In genomic region chr1:27138927-27139326, GRCh38 we compare ENCODE assay signal across 18 cellular contexts. TPM values are rescaled to one million over a fixed set of nuclear protein-coding genes. Genes with fewer than 3 reads are reported as not detected.
DNase-seq lines count a peak whose midpoint lies in the region; ATAC-seq, FAIRE-seq and TF ChIP-seq lines count a peak whose summit lies in the region.
"Had no signal": no experiment of that assay in that cellular context is flagged by ENCODE, and none has a peak within 500 bp of the region (broad histone marks: within the 10 kb centered on the region; RNA-seq: fewer than 3 reads in every experiment).

No MANE protein-coding gene starts in this region.

- peak overlapping the region; percentile 47 for H3K27ac Mint-ChIP-seq in activated T-cell treated with anti-CD3 and anti-CD28 coated beads, Interleukin-2, amount 50 U/mL, for 24 hours
- H3K27ac Mint-ChIP-seq in WTC11 (peak overlapping the region; percentile 80; the same call in 1 of the 2 replicates), immature natural killer cell (peak overlapping the region; percentile 85 to 100 (median 98))
- peak overlapping the region; percentile 99 for H3K27ac Mint-ChIP-seq in stimulated activated effector memory CD8-positive, alpha-beta T cell treated with anti-CD3 and anti-CD28 coated beads, Interleukin-12 subunit alpha, Interleukin-12 subunit beta, amount 100 ng/mL, for 72 hours

- no peak overlapping the region for H3K27ac ChIP-seq in substantia nigra (ENCODE audit: low read depth, low read length, poor library complexity, severe bottlenecking)
- H3K27ac ChIP-seq: pancreas had no signal

- no peak for DNase-seq in activated T-cell treated with anti-CD3 and anti-CD28 coated beads, Interleukin-2, amount 50 U/mL, for 24 hours
- DNase-seq in activated T-cell treated with anti-CD3 and anti-CD28 coated beads, Interleukin-2, amount 50 U/mL, for 48 hours: no peak
- no peak for DNase-seq in WTC11 (ENCODE audit: low spot score)
- no peak for DNase-seq in immature natural killer cell
- no peak for DNase-seq in stimulated activated effector memory CD8-positive, alpha-beta T cell treated with anti-CD3 and anti-CD28 coated beads, Interleukin-12 subunit alpha, Interleukin-12 subunit beta, amount 100 ng/mL, for 72 hours (ENCODE audit: low spot score in 2 of 2)
- DNase-seq in GM13976 (ENCODE audit: low spot score): no peak
- DNase-seq in GM19239 (ENCODE audit: insufficient read length, low spot score): no peak
- DNase-seq in substantia nigra (lab: John Stamatoyannopoulos, UW): no peak
- DNase-seq: ACHN; activated T-cell treated with anti-CD3 and anti-CD28 coated beads, Interleukin-2, amount 50 U/mL, for 72 hours; aorta; Caco-2; mesendoderm; MV-4-11; NCI-H748 treated with DMSO at 0.1 percent for 48 hours; pancreas had no signal

- CTCF ChIA-PET in WTC11 (lab: Charles Lee): interaction anchor here (1.4 to 2.6 kb wide), 3 partner anchors 23 to 94 kb away, joined by 3 to 10 read pairs (median 4); no protein-coding TSS in a partner anchor

- peaks cover 75% of the 10 kb centered on the region for H3K4me1 Mint-ChIP-seq in activated T-cell treated with anti-CD3 and anti-CD28 coated beads, Interleukin-2, amount 50 U/mL, for 24 hours (ENCODE audit: low read depth)
- H3K4me1 Mint-ChIP-seq in WTC11: peaks cover 53% of the 10 kb centered on the region
- peaks cover 43 to 46% of the 10 kb centered on the region in 2 donors for H3K4me1 Mint-ChIP-seq in immature natural killer cell
- H3K4me1 Mint-ChIP-seq in stimulated activated effector memory CD8-positive, alpha-beta T cell treated with anti-CD3 and anti-CD28 coated beads, Interleukin-12 subunit alpha, Interleukin-12 subunit beta, amount 100 ng/mL, for 72 hours: peaks cover 60% of the 10 kb centered on the region

- no peak for FAIRE-seq in GM19239 (lab: Jason Lieb, UNC)
- FAIRE-seq: G401.6, GM12892, pancreas had no signal

- ATAC-seq in WTC11: no peak
- no peak for ATAC-seq in stimulated activated effector memory CD8-positive, alpha-beta T cell treated with anti-CD3 and anti-CD28 coated beads, Interleukin-12 subunit alpha, Interleukin-12 subunit beta, amount 100 ng/mL, for 72 hours
- ATAC-seq: activated T-cell treated with anti-CD3 and anti-CD28 coated beads, Interleukin-2, amount 50 U/mL, for 72 hours; pancreas had no signal

- in situ Hi-C loops in GM13976 (cut with MboI; ENCODE audit: low sequenced_read_pairs, unreplicated experiment): no loop called here

- H3K9me3 Mint-ChIP-seq in activated T-cell treated with anti-CD3 and anti-CD28 coated beads, Interleukin-2, amount 50 U/mL, for 24 hours: no peaks in the 10 kb centered on the region
- no peaks in the 10 kb centered on the region for H3K9me3 Mint-ChIP-seq in WTC11
- H3K9me3 Mint-ChIP-seq in immature natural killer cell: peaks cover 0 to 1% (median 0%) of the 10 kb centered on the region in 6 donors
- H3K9me3 Mint-ChIP-seq in stimulated activated effector memory CD8-positive, alpha-beta T cell treated with anti-CD3 and anti-CD28 coated beads, Interleukin-12 subunit alpha, Interleukin-12 subunit beta, amount 100 ng/mL, for 72 hours: no peaks in the 10 kb centered on the region
- H3K9me3 Mint-ChIP-seq: activated T-cell treated with anti-CD3 and anti-CD28 coated beads, Interleukin-2, amount 50 U/mL, for 72 hours had no signal

- H3K36me3 Mint-ChIP-seq in activated T-cell treated with anti-CD3 and anti-CD28 coated beads, Interleukin-2, amount 50 U/mL, for 24 hours (ENCODE audit: low read depth): peaks cover 25% of the 10 kb centered on the region
- H3K36me3 Mint-ChIP-seq in WTC11: no peaks in the 10 kb centered on the region
- H3K36me3 Mint-ChIP-seq in immature natural killer cell: no peaks in the 10 kb centered on the region
- H3K36me3 Mint-ChIP-seq in stimulated activated effector memory CD8-positive, alpha-beta T cell treated with anti-CD3 and anti-CD28 coated beads, Interleukin-12 subunit alpha, Interleukin-12 subunit beta, amount 100 ng/mL, for 72 hours: peaks cover 10% of the 10 kb centered on the region

- H3K4me3 Mint-ChIP-seq in activated T-cell treated with anti-CD3 and anti-CD28 coated beads, Interleukin-2, amount 50 U/mL, for 24 hours: no peak overlapping the region
- H3K4me3 Mint-ChIP-seq in WTC11 (no peak overlapping the region), immature natural killer cell (no peak overlapping the region)
- H3K4me3 Mint-ChIP-seq in stimulated activated effector memory CD8-positive, alpha-beta T cell treated with anti-CD3 and anti-CD28 coated beads, Interleukin-12 subunit alpha, Interleukin-12 subunit beta, amount 100 ng/mL, for 72 hours: no peak overlapping the region
- H3K4me3 Mint-ChIP-seq: activated T-cell treated with anti-CD3 and anti-CD28 coated beads, Interleukin-2, amount 50 U/mL, for 72 hours had no signal

- POLR2A ChIA-PET in WTC11 (lab: Charles Lee): interaction anchor here (1.7 kb wide), 1 partner anchor 16 kb away, joined by 8 read pairs; the partner anchor contains the start of gene SLC9A1

- H3K27me3 Mint-ChIP-seq in activated T-cell treated with anti-CD3 and anti-CD28 coated beads, Interleukin-2, amount 50 U/mL, for 24 hours: no peaks in the 10 kb centered on the region
- H3K27me3 Mint-ChIP-seq in WTC11 (ENCODE audit: low read depth): no peaks in the 10 kb centered on the region
- H3K27me3 Mint-ChIP-seq in immature natural killer cell (ENCODE audit: low read depth in 3 of 3): peaks cover 0 to 7% (median 0%) of the 10 kb centered on the region in 3 donors

- TF ChIP-seq CTCF in WTC11 (IDR thresholded peaks at IDR 0.05) (no peak), GM13976 (IDR thresholded peaks at IDR 0.05; ENCODE audit: borderline replicate concordance, control extremely low read depth, extremely low read depth, insufficient read depth, missing control alignments) (no peak)

TF ChIP-seq in WTC11, 78 proteins besides CTCF, POLR2A, EP300 and RAD21:
- TF ChIP-seq ZNF416 (CRISPR knock-in tag; IDR thresholded peaks at IDR 0.05) (no peak), ZNF121 (CRISPR knock-in tag; IDR thresholded peaks at IDR 0.05) (no peak), TEAD1 (CRISPR knock-in tag; IDR thresholded peaks at IDR 0.05) (no peak), NR3C1 (CRISPR knock-in tag; conservative IDR thresholded peaks at IDR 0.05; ENCODE audit: low read depth) (no peak)

RNA-seq across cellular contexts. Expression of gene SLC9A1, which starts 16.0 kb away (rescaled TPM):
- 22.0 to 25.1 TPM (median 22.5 TPM) in 3 replicates for total RNA-seq in WTC11 (2021)
- 10 to 100 TPM in 1 of 3 donors, 1 to 10 TPM in 2; 3.2 to 17.3 (median 3.7) TPM for polyA plus RNA-seq in immature natural killer cell

Comparison
In these comparisons a context has a peak if more than half of its experiments do, and no peak if none do; other contexts are left out.
1. H3K27ac Mint-ChIP-seq: peak in every context shown above with its lines; median percentile 99 in stimulated activated effector memory CD8-positive, alpha-beta T cell treated with anti-CD3 and anti-CD28 coated beads, Interleukin-12 subunit alpha, Interleukin-12 subunit beta, amount 100 ng/mL, for 72 hours; 98 in immature natural killer cell; 80 in WTC11; 47 in activated T-cell treated with anti-CD3 and anti-CD28 coated beads, Interleukin-2, amount 50 U/mL, for 24 hours.